Comparison of ENCODE assay signal across 21 cellular contexts in the genomic region with DNA sequence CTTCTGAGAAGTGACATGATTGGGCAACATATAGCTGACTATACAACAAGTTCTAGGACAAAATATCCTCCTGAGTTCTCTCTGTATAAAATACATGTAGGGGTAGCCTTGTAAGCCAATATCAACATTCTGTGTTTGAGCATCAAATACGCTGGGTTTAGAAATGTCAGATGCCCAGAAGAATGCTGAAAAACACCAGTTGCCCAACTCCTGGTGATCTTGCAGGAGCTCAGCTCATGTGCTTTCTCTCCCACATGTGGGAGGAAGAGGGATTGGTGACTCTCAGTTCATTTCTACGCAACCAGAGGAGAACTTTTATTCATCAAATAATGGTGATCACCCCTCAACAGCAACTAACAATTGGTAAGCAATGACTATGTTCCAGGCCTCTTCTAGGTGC.
"Had no signal": no experiment of that assay in that cellular context is flagged by ENCODE, and none has a peak within 500 bp of the region (broad histone marks: within the 10 kb centered on the region; RNA-seq: fewer than 3 reads in every experiment).

No MANE protein-coding gene starts in this region.

- H3K9me3 Mint-ChIP-seq: nephron had no signal

- H3K27ac Mint-ChIP-seq: memory B cell; naive B cell; stimulated activated naive B cell treated with anti-CD40 and anti-IgM and Interleukin-4, amounts not matched to agents 10 μg/mL and 1 μg/mL and 100 μg/mL, for 72 hours; stimulated activated naive CD8-positive, alpha-beta T cell treated with anti-CD3 and anti-CD28 coated beads, Interleukin-15, amount 100 ng/mL, for 72 hours had no signal

- H3K4me3 Mint-ChIP-seq: memory B cell; naive B cell; nephron; stimulated activated naive B cell treated with anti-CD40 and anti-IgM and Interleukin-4, amounts not matched to agents 10 μg/mL and 1 μg/mL and 100 μg/mL, for 72 hours; stimulated activated naive CD8-positive, alpha-beta T cell treated with anti-CD3 and anti-CD28 coated beads, Interleukin-15, amount 100 ng/mL, for 72 hours had no signal

- H3K27me3 ChIP-seq: heart left ventricle, right lobe of liver, testis, tibial nerve, upper lobe of right lung, vagina had no signal

- H3K4me3 ChIP-seq: heart left ventricle, psoas muscle, right lobe of liver, testis, tibial nerve, upper lobe of right lung, vagina had no signal

- H3K27ac ChIP-seq: heart left ventricle, psoas muscle, right lobe of liver, testis, tibial nerve, upper lobe of right lung, vagina had no signal

- H3K36me3 ChIP-seq: heart left ventricle, right lobe of liver, tibial nerve, upper lobe of right lung, vagina had no signal

- H3K4me1 Mint-ChIP-seq: memory B cell; naive B cell; nephron; stimulated activated naive B cell treated with anti-CD40 and anti-IgM and Interleukin-4, amounts not matched to agents 10 μg/mL and 1 μg/mL and 100 μg/mL, for 72 hours had no signal

- H3K4me1 ChIP-seq: heart left ventricle, psoas muscle, right lobe of liver, testis, tibial nerve, upper lobe of right lung, vagina had no signal

- ATAC-seq: heart left ventricle; left lobe of liver; psoas muscle; right lobe of liver; stimulated activated naive B cell treated with anti-CD40 and anti-IgM and Interleukin-4, amounts not matched to agents 10 μg/mL and 1 μg/mL and 100 μg/mL, for 72 hours; stimulated activated naive CD8-positive, alpha-beta T cell treated with anti-CD3 and anti-CD28 coated beads, Interleukin-15, amount 100 ng/mL, for 72 hours; upper lobe of right lung had no signal

- H3K36me3 Mint-ChIP-seq: memory B cell; naive B cell; stimulated activated naive B cell treated with anti-CD40 and anti-IgM and Interleukin-4, amounts not matched to agents 10 μg/mL and 1 μg/mL and 100 μg/mL, for 72 hours had no signal

- H3K9me3 ChIP-seq: psoas muscle, right lobe of liver, testis, upper lobe of right lung, vagina had no signal

- DNase-seq: effector memory CD4-positive, alpha-beta T cell; foreskin melanocyte; heart left ventricle; hippocampal formation; midbrain; naive B cell; occipital lobe; psoas muscle; retina; right lobe of liver; stimulated activated CD4-positive, alpha-beta T cell treated with anti-CD3 and anti-CD28 coated beads, Interleukin-2, amount 100 ng/mL, for 24 hours; stimulated activated CD4-positive, alpha-beta T cell treated with anti-CD3 and anti-CD28 coated beads, Interleukin-4, amount 100 ng/mL, for 4 hours; stimulated activated naive B cell treated with anti-CD40 and anti-IgM and Interleukin-4, amounts not matched to agents 10 μg/mL and 1 μg/mL and 100 μg/mL, for 72 hours; stimulated activated naive CD8-positive, alpha-beta T cell treated with anti-CD3 and anti-CD28 coated beads, Interleukin-15, amount 100 ng/mL, for 72 hours; testis; upper lobe of right lung had no signal

- H3K27me3 Mint-ChIP-seq: memory B cell; naive B cell; stimulated activated naive B cell treated with anti-CD40 and anti-IgM and Interleukin-4, amounts not matched to agents 10 μg/mL and 1 μg/mL and 100 μg/mL, for 72 hours; stimulated activated naive CD8-positive, alpha-beta T cell treated with anti-CD3 and anti-CD28 coated beads, Interleukin-15, amount 100 ng/mL, for 72 hours had no signal
